ENCODE assay signal across 29 cellular contexts in the genomic region with DNA sequence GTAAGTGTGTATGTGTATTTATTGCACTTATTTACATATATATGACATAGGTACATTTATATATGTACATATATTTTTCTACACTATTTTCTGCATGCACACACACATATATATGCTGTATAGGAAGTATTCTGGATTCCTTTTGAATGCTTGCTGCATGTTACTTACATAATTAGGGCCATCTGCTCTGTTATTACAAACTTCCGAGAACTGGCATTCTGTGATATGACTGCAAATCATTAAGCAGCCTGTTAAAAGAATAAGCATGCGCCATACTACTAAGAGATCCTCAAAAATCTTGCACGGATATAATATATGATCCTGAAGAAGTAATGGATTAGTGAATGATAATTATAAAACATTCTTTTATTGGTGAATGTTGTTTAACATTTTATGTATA.
"Had no signal": no experiment of that assay in that cellular context is flagged by ENCODE, and none has a peak within 500 bp of the region (broad histone marks: within the 10 kb centered on the region; RNA-seq: fewer than 3 reads in every experiment).

No MANE protein-coding gene starts in this region.

- H3K27ac Mint-ChIP-seq: dendritic cell treated with granulocyte-macrophage colony-stimulating factor and Interleukin-4, amounts not matched to agents 40 ng/mL and 50 ng/mL, for 4 days; naive thymus-derived CD4-positive, alpha-beta T cell; nephron; neural progenitor cell; progenitor cell of endocrine pancreas; stimulated activated naive CD8-positive, alpha-beta T cell treated with anti-CD3 and anti-CD28 coated beads, Interleukin-15, amount 100 ng/mL, for 72 hours had no signal

- H3K27ac ChIP-seq: colonic mucosa, esophagus squamous epithelium, gastrocnemius medialis, neural progenitor cell, parathyroid adenoma, right lobe of liver, suprapubic skin, transverse colon, upper lobe of right lung, uterus had no signal

- H3K9me3 Mint-ChIP-seq: nephron had no signal

- H3K9ac ChIP-seq: neural progenitor cell, parathyroid adenoma had no signal

- H3K4me3 ChIP-seq: colonic mucosa, esophagus squamous epithelium, gastrocnemius medialis, neural progenitor cell, right lobe of liver, suprapubic skin, transverse colon, upper lobe of right lung, uterus had no signal

- H3K4me1 Mint-ChIP-seq: naive thymus-derived CD4-positive, alpha-beta T cell; nephron; neural progenitor cell; stimulated activated naive CD8-positive, alpha-beta T cell treated with anti-CD3 and anti-CD28 coated beads, Interleukin-15, amount 100 ng/mL, for 72 hours had no signal

- H3K4me2 ChIP-seq: neural progenitor cell had no signal

- H3K36me3 ChIP-seq: colonic mucosa, esophagus squamous epithelium, gastrocnemius medialis, neural progenitor cell, right lobe of liver, suprapubic skin, transverse colon, upper lobe of right lung, uterus had no signal

- H3K4me3 Mint-ChIP-seq: dendritic cell treated with granulocyte-macrophage colony-stimulating factor and Interleukin-4, amounts not matched to agents 40 ng/mL and 50 ng/mL, for 4 days; naive thymus-derived CD4-positive, alpha-beta T cell; nephron; neural progenitor cell; stimulated activated naive CD8-positive, alpha-beta T cell treated with anti-CD3 and anti-CD28 coated beads, Interleukin-15, amount 100 ng/mL, for 72 hours had no signal

- H3K36me3 Mint-ChIP-seq: naive thymus-derived CD4-positive, alpha-beta T cell; neural progenitor cell had no signal

- H3K4me1 ChIP-seq: colonic mucosa, esophagus squamous epithelium, gastrocnemius medialis, neural progenitor cell, parathyroid adenoma, right lobe of liver, suprapubic skin, transverse colon, upper lobe of right lung, uterus had no signal

- DNase-seq: colonic mucosa; effector CD8-positive, alpha-beta T cell; erythroblast; esophagus squamous epithelium; foreskin fibroblast; gastrocnemius medialis; head of caudate nucleus; kidney; mesendoderm; midbrain; naive thymus-derived CD4-positive, alpha-beta T cell; right lobe of liver; small intestine; stimulated activated CD4-positive, alpha-beta T cell treated with anti-CD3 and anti-CD28 coated beads, Interleukin-12 subunit alpha, Interleukin-12 subunit beta, amount 100 ng/mL, for 4 hours; stimulated activated CD4-positive, alpha-beta T cell treated with anti-CD3 and anti-CD28 coated beads, Interleukin-1b, Interleukin-23, amount 100 ng/mL, for 48 hours; stimulated activated CD4-positive, alpha-beta T cell treated with anti-CD3 and anti-CD28 coated beads, Interleukin-4, amount 100 ng/mL, for 1 hour; stimulated activated CD8-positive, alpha-beta memory T cell treated with anti-CD3 and anti-CD28 coated beads, Interleukin-4, amount 100 ng/mL, for 48 hours; stimulated activated naive CD4-positive, alpha-beta T cell; stimulated activated naive CD8-positive, alpha-beta T cell treated with anti-CD3 and anti-CD28 coated beads, Interleukin-15, amount 100 ng/mL, for 72 hours; transverse colon; upper lobe of right lung; uterus had no signal

- ATAC-seq: gastrocnemius medialis; left lobe of liver; naive thymus-derived CD4-positive, alpha-beta T cell; right lobe of liver; stimulated activated naive CD8-positive, alpha-beta T cell treated with anti-CD3 and anti-CD28 coated beads, Interleukin-15, amount 100 ng/mL, for 72 hours; upper lobe of right lung had no signal

- H3K27me3 Mint-ChIP-seq: dendritic cell treated with granulocyte-macrophage colony-stimulating factor and Interleukin-4, amounts not matched to agents 40 ng/mL and 50 ng/mL, for 4 days; naive thymus-derived CD4-positive, alpha-beta T cell; progenitor cell of endocrine pancreas; stimulated activated naive CD8-positive, alpha-beta T cell treated with anti-CD3 and anti-CD28 coated beads, Interleukin-15, amount 100 ng/mL, for 72 hours had no signal

- H2AFZ ChIP-seq: neural progenitor cell, parathyroid adenoma had no signal

- H3K9me3 ChIP-seq: colonic mucosa, esophagus squamous epithelium, gastrocnemius medialis, right lobe of liver, suprapubic skin, transverse colon, upper lobe of right lung, uterus had no signal

- H3K27me3 ChIP-seq: colonic mucosa, esophagus squamous epithelium, gastrocnemius medialis, neural progenitor cell, right lobe of liver, suprapubic skin, transverse colon, upper lobe of right lung, uterus had no signal
